1 cellular context compared by ENCODE assay signal in the genomic region with DNA sequence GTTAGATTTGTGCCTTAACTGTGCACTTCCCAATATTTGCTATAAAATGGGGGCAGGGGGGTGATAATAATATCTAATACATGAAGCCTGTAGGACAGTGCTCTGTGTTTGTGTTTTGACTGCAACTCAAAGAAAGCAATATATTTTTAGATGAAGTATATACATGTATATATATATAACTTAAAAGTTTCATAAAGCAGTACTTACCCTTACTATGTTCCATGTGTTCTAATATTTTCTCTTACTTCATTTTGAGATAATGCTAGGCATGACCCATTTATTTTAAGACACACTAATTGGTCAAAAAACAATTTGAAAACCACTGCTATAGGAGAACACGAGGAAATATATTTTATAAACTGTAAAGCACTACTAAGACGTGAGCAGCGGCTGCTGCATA.
TF ChIP-seq lines count a peak whose summit lies in the region.

No MANE protein-coding gene starts in this region.

TF ChIP-seq in IMR-90, 13 proteins besides CTCF, POLR2A, EP300 and RAD21:
- TF ChIP-seq MAFK (IDR thresholded peaks at IDR 0.05; ENCODE audit: low read depth, low read length) (no peak), CEBPB (IDR thresholded peaks at IDR 0.05; ENCODE audit: low read depth, low read length) (no peak)
